In genomic region chr10:72176701-72177100, GRCh38 we compare ENCODE assay signal across 30 cellular contexts.
"Had no signal": no experiment of that assay in that cellular context is flagged by ENCODE, and none has a peak within 500 bp of the region (broad histone marks: within the 10 kb centered on the region; RNA-seq: fewer than 3 reads in every experiment).

No MANE protein-coding gene starts in this region.

- H3K4me1 Mint-ChIP-seq: neural crest cell had no signal

- H3K4me3 ChIP-seq: adrenal gland, ascending aorta, pancreas, prostate gland, stomach, thyroid gland, upper lobe of left lung had no signal

- H3K9me3 ChIP-seq: adrenal gland, ascending aorta, pancreas, prostate gland, stomach, thyroid gland, upper lobe of left lung had no signal

- H3K27me3 ChIP-seq: adrenal gland, ascending aorta, pancreas, stomach, thyroid gland, upper lobe of left lung had no signal

- H3K27ac ChIP-seq: ascending aorta, pancreas, prostate gland, stomach, thyroid gland, upper lobe of left lung had no signal

- ATAC-seq: activated CD8-positive, alpha-beta T cell treated with anti-CD3 and anti-CD28 coated beads, Interleukin-2, amount 10 ng/mL, durations not matched to agents 7 days and 5 days; effector memory CD8-positive, alpha-beta T cell; esophagus mucosa; left lobe of liver; naive thymus-derived CD4-positive, alpha-beta T cell; stimulated activated naive B cell treated with anti-CD40 and anti-IgM and Interleukin-4, amounts not matched to agents 10 μg/mL and 1 μg/mL and 100 μg/mL, for 72 hours had no signal

- FAIRE-seq: pancreas had no signal

- H3K4me1 ChIP-seq: pancreas, prostate gland had no signal

- H3K36me3 ChIP-seq: thyroid gland had no signal

- H3K27me3 Mint-ChIP-seq: activated B cell treated with CpG ODN at 0.5 μM for 24 hours; activated naive CD8-positive, alpha-beta T cell treated with anti-CD3 and anti-CD28 coated beads for 36 hours; brain; effector memory CD8-positive, alpha-beta T cell; naive thymus-derived CD4-positive, alpha-beta T cell; stimulated activated naive B cell treated with anti-CD40 and anti-IgM and Interleukin-4, amounts not matched to agents 10 μg/mL and 1 μg/mL and 100 μg/mL, for 72 hours had no signal

- DNase-seq: activated B cell treated with CpG ODN at 0.5 μM for 24 hours; activated CD8-positive, alpha-beta T cell treated with anti-CD3 and anti-CD28 coated beads, Interleukin-2, amount 10 ng/mL, durations not matched to agents 7 days and 5 days; activated effector memory CD4-positive, alpha-beta T cell treated with Interleukin-2 at 50 U/mL for 16 hours; activated naive CD4-positive, alpha-beta T cell treated with anti-CD3 and anti-CD28 coated beads for 36 hours; activated naive CD8-positive, alpha-beta T cell treated with anti-CD3 and anti-CD28 coated beads for 36 hours; adrenal gland; caudate nucleus; cortex of kidney; effector memory CD8-positive, alpha-beta T cell; foreskin fibroblast; head of caudate nucleus; midbrain; naive thymus-derived CD4-positive, alpha-beta T cell; nucleus accumbens; pancreas; retina; stimulated activated CD4-positive, alpha-beta T cell treated with anti-CD3 and anti-CD28 coated beads, Interleukin-15, amount 100 ng/mL, for 24 hours; stimulated activated CD4-positive, alpha-beta T cell treated with anti-CD3 and anti-CD28 coated beads, Interleukin-2, amount 100 ng/mL, for 24 hours; stimulated activated naive B cell treated with anti-CD40 and anti-IgM and Interleukin-4, amounts not matched to agents 10 μg/mL and 1 μg/mL and 100 μg/mL, for 72 hours; stomach; T-helper 1 cell; upper lobe of left lung had no signal

- H3K9me3 Mint-ChIP-seq: activated B cell treated with CpG ODN at 0.5 μM for 24 hours; activated naive CD4-positive, alpha-beta T cell treated with anti-CD3 and anti-CD28 coated beads for 36 hours; activated naive CD8-positive, alpha-beta T cell treated with anti-CD3 and anti-CD28 coated beads for 36 hours; effector memory CD8-positive, alpha-beta T cell; naive thymus-derived CD4-positive, alpha-beta T cell; neural crest cell; stimulated activated naive B cell treated with anti-CD40 and anti-IgM and Interleukin-4, amounts not matched to agents 10 μg/mL and 1 μg/mL and 100 μg/mL, for 72 hours; T-helper 2 cell treated with Interferon-gamma antibody and Interleukin-4, amounts not matched to agents 5 μg/mL and 100 μg/mL, for 36 hours had no signal

- H3K27ac Mint-ChIP-seq: activated B cell treated with CpG ODN at 0.5 μM for 24 hours; activated CD8-positive, alpha-beta T cell treated with anti-CD3 and anti-CD28 coated beads, Interleukin-2, amount 10 ng/mL, durations not matched to agents 7 days and 5 days; activated naive CD4-positive, alpha-beta T cell treated with anti-CD3 and anti-CD28 coated beads for 36 hours; activated naive CD8-positive, alpha-beta T cell treated with anti-CD3 and anti-CD28 coated beads for 36 hours; effector memory CD8-positive, alpha-beta T cell; stimulated activated naive B cell treated with anti-CD40 and anti-IgM and Interleukin-4, amounts not matched to agents 10 μg/mL and 1 μg/mL and 100 μg/mL, for 72 hours; T-helper 2 cell treated with Interferon-gamma antibody and Interleukin-4, amounts not matched to agents 5 μg/mL and 100 μg/mL, for 36 hours had no signal

- H3K4me3 Mint-ChIP-seq: activated B cell treated with CpG ODN at 0.5 μM for 24 hours; activated CD8-positive, alpha-beta T cell treated with anti-CD3 and anti-CD28 coated beads, Interleukin-2, amount 10 ng/mL, durations not matched to agents 7 days and 5 days; activated naive CD4-positive, alpha-beta T cell treated with anti-CD3 and anti-CD28 coated beads for 36 hours; activated naive CD8-positive, alpha-beta T cell treated with anti-CD3 and anti-CD28 coated beads for 36 hours; brain; effector memory CD8-positive, alpha-beta T cell; naive thymus-derived CD4-positive, alpha-beta T cell; neural crest cell; stimulated activated naive B cell treated with anti-CD40 and anti-IgM and Interleukin-4, amounts not matched to agents 10 μg/mL and 1 μg/mL and 100 μg/mL, for 72 hours; T-helper 2 cell treated with Interferon-gamma antibody and Interleukin-4, amounts not matched to agents 5 μg/mL and 100 μg/mL, for 36 hours had no signal
